ENCODE assay signal across 8 cellular contexts in genomic region chr1:19288324-19289241, GRCh38. TPM values are rescaled to one million over a fixed set of nuclear protein-coding genes. Genes with fewer than 3 reads are reported as not detected.
DNase-seq lines count a peak whose midpoint lies in the region; ATAC-seq, FAIRE-seq and TF ChIP-seq lines count a peak whose summit lies in the region.
"Not testable (repeated sequence)": the region's sequence is repeated elsewhere in the genome, so short reads cannot be mapped to it uniquely, and the experiment has no call there.

AKR7A3 (minus strand) TSS chr1:19288770; CDS start chr1:19288709, 61 bp downstream.

- H3K4me1 ChIP-seq in HUES6 (ENCODE audit: control insufficient read depth, insufficient read depth, low read length); H1 (replicated peaks in 1 of 4; ENCODE audit: control insufficient read depth in 3 of 4, insufficient read depth in 4 of 4, low read length in 3 of 4); pancreas: not testable (repeated sequence)

- CTCF ChIA-PET in activated naive CD4-positive, alpha-beta T cell treated with anti-CD3 and anti-CD28 coated beads, Interleukin-2, amount 10 ng/mL, durations not matched to agents 7 days and 5 days (lab: Charles Lee): not testable (repeated sequence)
- CTCF ChIA-PET in H1 (lab: Charles Lee; ENCODE audit: partially characterized antibody): interaction anchor here (0.6 to 1.3 kb wide), 3 partner anchors 25 to 615 kb away, joined by 3 read pairs; no protein-coding TSS in a partner anchor

- not testable (repeated sequence) for H3K27ac Mint-ChIP-seq in activated naive CD4-positive, alpha-beta T cell treated with anti-CD3 and anti-CD28 coated beads, Interleukin-2, amount 10 ng/mL, durations not matched to agents 7 days and 5 days

- DNase-seq in Ammon's horn (ENCODE audit: low spot score): peak; percentile 70
- peak; percentile 80 for DNase-seq in activated naive CD4-positive, alpha-beta T cell treated with anti-CD3 and anti-CD28 coated beads, Interleukin-2, amount 10 ng/mL, durations not matched to agents 7 days and 5 days
- peak in 1 of 2 experiments; percentile 76 for DNase-seq in H1 (ENCODE audit: low read depth in 1 of 2, low spot score in 2 of 2)
- peak; percentile 80 for DNase-seq in iPS-NIHi11 (ENCODE audit: low spot score)
- DNase-seq in pancreas: peak; percentile 78 to 92 (median 88)
- DNase-seq in stimulated activated CD8-positive, alpha-beta memory T cell treated with anti-CD3 and anti-CD28 coated beads, Interleukin-4, amount 100 ng/mL, for 24 hours (ENCODE audit: low read depth): peak; percentile 55

- not testable (repeated sequence) for H2BK120ac ChIP-seq in H1 (replicated peaks; ENCODE audit: low read depth, low read length)

- H4K91ac ChIP-seq in H1 (replicated peaks; ENCODE audit: insufficient read length, low read length): not testable (repeated sequence)

- H3K79me1 ChIP-seq in H1 (ENCODE audit: low read depth, low read length): not testable (repeated sequence)

- not testable (repeated sequence) for H3K9me3 Mint-ChIP-seq in activated naive CD4-positive, alpha-beta T cell treated with anti-CD3 and anti-CD28 coated beads, Interleukin-2, amount 10 ng/mL, durations not matched to agents 7 days and 5 days

- TF ChIP-seq RAD21 in H1 (IDR thresholded peaks at IDR 0.05 in 1 of 2, conservative IDR thresholded peaks at IDR 0.05 in 1 of 2; ENCODE audit: low read depth in 2 of 2, low read length in 2 of 2): not testable (repeated sequence)

- H3K4me3 Mint-ChIP-seq in activated naive CD4-positive, alpha-beta T cell treated with anti-CD3 and anti-CD28 coated beads, Interleukin-2, amount 10 ng/mL, durations not matched to agents 7 days and 5 days: peak within 1 kb of the TSS; percentile 58

- H3K4me1 Mint-ChIP-seq in activated naive CD4-positive, alpha-beta T cell treated with anti-CD3 and anti-CD28 coated beads, Interleukin-2, amount 10 ng/mL, durations not matched to agents 7 days and 5 days: not testable (repeated sequence)

- H3K9ac ChIP-seq in HUES6 (ENCODE audit: low read length); H1 (replicated peaks in 1 of 4; ENCODE audit: extremely low read depth in 1 of 4, low read depth in 3 of 4, low read length in 3 of 4): not testable (repeated sequence)

- H3K23ac ChIP-seq in H1 (ENCODE audit: insufficient read length): not testable (repeated sequence)

- peaks cover 27% of the 10 kb centered on the region for H3K27me3 ChIP-seq in HUES6 (ENCODE audit: control insufficient read depth, insufficient read depth, low read length)
- H3K27me3 ChIP-seq in H1 (replicated peaks in 1 of 4; ENCODE audit: control insufficient read depth in 3 of 4, extremely low read depth in 1 of 4, insufficient read depth in 3 of 4, low read length in 3 of 4): peaks cover 8 to 26% (median 20%) of the 10 kb centered on the region in 4 experiments
- not testable (repeated sequence) for H3K27me3 ChIP-seq in pancreas

- peak; percentile 80 to 87 (median 83) for ATAC-seq in pancreas

- not testable (repeated sequence) for H2BK5ac ChIP-seq in H1 (ENCODE audit: low read depth, low read length)

- not testable (repeated sequence) for H4K20me1 ChIP-seq in H1 (replicated peaks in 1 of 2; ENCODE audit: control insufficient read depth in 1 of 2, insufficient read depth in 2 of 2, low read length in 2 of 2)

- H3K23me2 ChIP-seq in H1 (ENCODE audit: low read depth, low read length): not testable (repeated sequence)

- peak within 1 kb of the TSS; percentile 64 to 97 for H3K4me2 ChIP-seq in H1 (ENCODE audit: insufficient read depth in 1 of 2, low read depth in 2 of 2, low read length in 2 of 2)

- H2AK5ac ChIP-seq in H1 (ENCODE audit: low read depth, low read length): not testable (repeated sequence)

- not testable (repeated sequence) for H3K27ac ChIP-seq in HUES6 (ENCODE audit: low read depth, low read length); H1 (ENCODE audit: low read depth, low read length)
- peak within 1 kb of the TSS; percentile 42 to 91 (median 72) for H3K27ac ChIP-seq in pancreas

- H3K9me3 ChIP-seq in HUES6 (ENCODE audit: control insufficient read depth, insufficient read depth, low read depth, low read length); H1 (ENCODE audit: insufficient read depth in 2 of 2, low read depth in 1 of 2, low read length in 1 of 2); pancreas: not testable (repeated sequence)

- TF ChIP-seq EP300 in H1 (IDR thresholded peaks at IDR 0.05; ENCODE audit: borderline replicate concordance in 1 of 2, low read depth in 2 of 2, low read length in 2 of 2): not testable (repeated sequence)

- H3K4ac ChIP-seq in H1 (replicated peaks; ENCODE audit: insufficient read length, low read depth, low read length): not testable (repeated sequence)

- not testable (repeated sequence) for H2BK20ac ChIP-seq in H1 (ENCODE audit: low read length)

- not testable (repeated sequence) for FAIRE-seq in H1 (lab: Jason Lieb, UNC); pancreas (lab: Jason Lieb, UNC)

- H3K4me3 ChIP-seq in HUES6 (ENCODE audit: low read depth, low read length) (peak within 1 kb of the TSS; percentile 57), WI38 (ENCODE audit: low read depth, low read length) (peak within 1 kb of the TSS; percentile 29), H1 (ENCODE audit: extremely low read depth in 1 of 4, insufficient read depth in 2 of 4, low read depth in 3 of 4, low read length in 4 of 4) (peak within 1 kb of the TSS; percentile 31 to 64 (median 51); a peak in 7 of 8 replicates), pancreas (peak within 1 kb of the TSS; percentile 46 to 51 (median 49))

- peaks cover 31% of the 10 kb centered on the region for H3K27me3 Mint-ChIP-seq in activated naive CD4-positive, alpha-beta T cell treated with anti-CD3 and anti-CD28 coated beads, Interleukin-2, amount 10 ng/mL, durations not matched to agents 7 days and 5 days

- not testable (repeated sequence) for H2BK15ac ChIP-seq in H1 (ENCODE audit: low read length)

- H3K18ac ChIP-seq in H1 (ENCODE audit: extremely low read depth, low read length): not testable (repeated sequence)

- H2AFZ ChIP-seq in H1 (ENCODE audit: low read length): peak within 1 kb of the TSS; percentile 85; the same call in 1 of the 2 replicates

- WGBS in H1 (ENCODE audit: extremely low coverage in 1 of 2, insufficient coverage in 1 of 2, insufficient read length in 1 of 2, insufficient replicate concordance in 2 of 2, low coverage in 1 of 2, low lambda C conversion rate in 2 of 2, missing lambda C conversion rate in 1 of 2), 2 experiments: 25% methylated on average over 61 of the region's 82 CpGs; no CpG with 5 or more reads in 1 of the 2 experiments
- WGBS in pancreas, 2 donors: 5 to 18% methylated on average over 65 to 74 of the region's 82 CpGs

- not testable (repeated sequence) for TF ChIP-seq POLR2A in H1 (IDR thresholded peaks at IDR 0.05; ENCODE audit: control extremely low read depth in 1 of 2, low read depth in 2 of 2, low read length in 2 of 2)

- H3K36me3 Mint-ChIP-seq in activated naive CD4-positive, alpha-beta T cell treated with anti-CD3 and anti-CD28 coated beads, Interleukin-2, amount 10 ng/mL, durations not matched to agents 7 days and 5 days: not testable (repeated sequence)

- not testable (repeated sequence) for TF ChIP-seq CTCF in WI38 (IDR thresholded peaks at IDR 0.05; ENCODE audit: low read depth, low read length); H1 (IDR thresholded peaks at IDR 0.05; ENCODE audit: control extremely low read depth in 1 of 3, insufficient read depth in 1 of 3, low read depth in 1 of 3, low read length in 3 of 3); pancreas (IDR thresholded peaks at IDR 0.05)

- intact Hi-C loops in pancreas (cut with DNase I): not testable (repeated sequence)

- H3K56ac ChIP-seq in H1 (replicated peaks; ENCODE audit: insufficient read length, low read depth, low read length): not testable (repeated sequence)

- H2BK12ac ChIP-seq in H1 (ENCODE audit: low read depth, low read length): 0 out of 2 replicates have a peak within 1 kb of the TSS, but pooled peaks have one; percentile 3

- not testable (repeated sequence) for H3K14ac ChIP-seq in H1 (ENCODE audit: insufficient read length)

- not testable (repeated sequence) for H3K79me2 ChIP-seq in H1 (ENCODE audit: control insufficient read depth in 1 of 2, insufficient read depth in 2 of 2, low read length in 2 of 2)

- not testable (repeated sequence) for H3K36me3 ChIP-seq in HUES6 (ENCODE audit: control insufficient read depth, insufficient read depth, low read length); H1 (ENCODE audit: control insufficient read depth in 2 of 4, insufficient read depth in 4 of 4, low read length in 3 of 4); pancreas

- H4K5ac ChIP-seq in H1 (ENCODE audit: insufficient read length, low read depth, low read length): not testable (repeated sequence)

- POLR2A ChIA-PET in H1 (lab: Charles Lee; ENCODE audit: partially characterized antibody): interaction anchor here (0.6 to 1.8 kb wide), 8 partner anchors 9 to 37 kb away, joined by 3 to 7 read pairs (median 3); partner anchors contain the start of genes EMC1 and MRTO4

- peak within 1 kb of the TSS; percentile 28; the same call in 1 of the 2 replicates for H4K8ac ChIP-seq in H1 (ENCODE audit: extremely low read depth, insufficient read depth, low read length)

TF ChIP-seq in H1, 55 proteins besides CTCF, POLR2A, EP300 and RAD21 (continues in another document):
- TF ChIP-seq, protein P1, sequence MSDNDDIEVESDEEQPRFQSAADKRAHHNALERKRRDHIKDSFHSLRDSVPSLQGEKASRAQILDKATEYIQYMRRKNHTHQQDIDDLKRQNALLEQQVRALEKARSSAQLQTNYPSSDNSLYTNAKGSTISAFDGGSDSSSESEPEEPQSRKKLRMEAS (IDR thresholded peaks at IDR 0.05): peak; percentile 55
- TF ChIP-seq SUZ12 (IDR thresholded peaks at IDR 0.05; ENCODE audit: low read length) (peak; percentile 48; the same call in 1 of the 2 replicates), ASH2L (IDR thresholded peaks at IDR 0.05; ENCODE audit: low read length) (peak; percentile 37), KDM4A (IDR thresholded peaks at IDR 0.05; ENCODE audit: low read depth, low read length, severe bottlenecking) (peak; percentile 69)

RNA-seq across cellular contexts. Expression of gene AKR7A3, which starts in this region (rescaled TPM):
- 0.65 TPM in 2 replicates for total RNA-seq in H1 (2021; fragmentation: NEBNext Ultra II Directional; extraction: Animal tissue kit (Norgen Biotek cat#: 25700))
- polyA plus RNA-seq in H1 (2011; rRNA removed) (0.62 and 0.72 TPM in 2 replicates), pancreas (100 to 1,000 TPM in 1 of 2 donors, 1 to 10 TPM in 1; 3.0 to 209 TPM)
- polyA plus RNA-seq in H1 (2011; cell fraction: cytosol; rRNA removed): 0.66 TPM
- 2.7 TPM for polyA plus RNA-seq in H1 (2011; cell fraction: nucleus; rRNA removed)
- polyA plus RNA-seq in H1 (2012, experiment 1 of 2): 0.60 to 1.0 TPM (median 0.71 TPM) in 4 replicates
- 0.43 TPM for polyA plus RNA-seq in H1 (2012, experiment 2 of 2)
- 0.49 TPM for polyA plus RNA-seq in H1 (2013, experiment 1 of 2)
- polyA plus RNA-seq in H1 (2013, experiment 2 of 2): 0.59 TPM
- 0.12 and 0.19 TPM in 2 replicates for polyA minus RNA-seq in H1 (2011; rRNA and poly(A)+ RNA removed)
- not detected for polyA minus RNA-seq in H1 (2011; cell fraction: cytosol; rRNA and poly(A)+ RNA removed)
- 0.80 TPM for polyA minus RNA-seq in H1 (2011; cell fraction: nucleus; rRNA and poly(A)+ RNA removed)
- 100 to 1,000 TPM in 4 of 6 donors, 10 to 100 TPM in 2; 34.8 to 328 (median 266) TPM for total RNA-seq in pancreas

Comparison
In these comparisons a context has a peak if more than half of its experiments do, and no peak if none do; other contexts are left out.
1. RNA of gene AKR7A3 (total RNA-seq): 34.8 to 328 TPM in pancreas; 0.65 TPM in H1; every median in the first group is over 10 times any median in the second.
2. Peak in every context shown above with its lines, with median percentiles within 50 percentile points of each other: H3K4me3 ChIP-seq.